ENCODE assay signal across 8 cellular contexts in genomic region chr12:57523706-57524614, GRCh38. TPM values are rescaled to one million over a fixed set of nuclear protein-coding genes. Genes with fewer than 3 reads are reported as not detected.
A peak's percentile ranks its signal among the peaks of the same experiment; 100 is the strongest.
DNase-seq lines count a peak whose midpoint lies in the region; FAIRE-seq and TF ChIP-seq lines count a peak whose summit lies in the region.

No MANE protein-coding gene starts in this region.

- BruUV-seq in A673 (replicated peaks; lab: Mats Ljungman, UMichigan) = no TSS peak

- peak overlapping the region; percentile 80 for H3K9ac ChIP-seq in mucosa of stomach (ENCODE audit: low read length)

- H3K27me3 ChIP-seq in A673 (replicated peaks; ENCODE audit: insufficient read depth, low read depth, low read length, poor library complexity) (no peaks in the 10 kb centered on the region), bronchial epithelial cell (ENCODE audit: control insufficient read depth, insufficient read depth, low read length) (no peaks in the 10 kb centered on the region), mucosa of stomach (ENCODE audit: control insufficient read depth, insufficient read depth, low read length) (no peaks in the 10 kb centered on the region)

- H3K27ac ChIP-seq in A673 (ENCODE audit: low read depth, low read length, poor library complexity, severe bottlenecking) = peak overlapping the region; percentile 85

- peak overlapping the region; percentile 88 to 97 (median 92) for H3K4me3 Mint-ChIP-seq in IgD-negative memory B cell

- no peak for FAIRE-seq in bronchial epithelial cell (lab: Jason Lieb, UNC)

- peaks cover 1% of the 10 kb centered on the region for H3K27me3 Mint-ChIP-seq in IgD-negative memory B cell

- H3K36me3 ChIP-seq in A673 (ENCODE audit: insufficient read depth, low read length, poor library complexity, severe bottlenecking) (peaks cover 58% of the 10 kb centered on the region), bronchial epithelial cell (ENCODE audit: control insufficient read depth, insufficient read depth, low read length) (peaks cover 39% of the 10 kb centered on the region), mucosa of stomach (ENCODE audit: control insufficient read depth, insufficient read depth, low read length) (peaks cover 28% of the 10 kb centered on the region)

- peak overlapping the region; percentile 75 for H3K4me3 ChIP-seq in A673 (ENCODE audit: low read depth, low read length, poor library complexity, severe bottlenecking)
- peak overlapping the region; percentile 77 for H3K4me3 ChIP-seq in bronchial epithelial cell (ENCODE audit: low read depth, low read length)
- peak overlapping the region; percentile 70 for H3K4me3 ChIP-seq in mucosa of stomach (ENCODE audit: low read length)

- CTCF ChIA-PET in A673 (lab: Charles Lee) = interaction anchor here (0.6 kb wide), 1 partner anchor 65 kb away, joined by 13 read pairs; the partner anchor contains the start of gene GLI1

- TF ChIP-seq CTCF in A673 (conservative IDR thresholded peaks at IDR 0.05; ENCODE audit: low read depth, low read length) (no peak), bronchial epithelial cell (IDR thresholded peaks at IDR 0.05; ENCODE audit: insufficient read depth, low read length, severe bottlenecking) (no peak)

- peaks cover 33% of the 10 kb centered on the region for H3K4me1 ChIP-seq in A673 (ENCODE audit: insufficient read depth, low read length, poor library complexity, severe bottlenecking)
- H3K4me1 ChIP-seq in mucosa of stomach (ENCODE audit: control insufficient read depth, insufficient read depth, low read length) = peaks cover 45% of the 10 kb centered on the region

- H3K9me3 Mint-ChIP-seq in IgD-negative memory B cell = no peaks in the 10 kb centered on the region

- no peaks in the 10 kb centered on the region for H3K36me3 Mint-ChIP-seq in IgD-negative memory B cell

- DNase-seq in A673 (ENCODE audit: low spot score) = no peak
- no peak for DNase-seq in bronchial epithelial cell (ENCODE audit: low read depth)
- DNase-seq in HT-29 (ENCODE audit: low spot score) = no peak
- no peak for DNase-seq in NOMO-1 treated with DMSO at 0.1 percent for 48 hours (lab: John Stamatoyannopoulos, UW; ENCODE audit: unreplicated experiment)
- DNase-seq in NCI-H446 (lab: John Stamatoyannopoulos, UW) = no peak
- no peak for DNase-seq in HuH-7 (ENCODE audit: low spot score)

- POLR2A ChIA-PET in A673 (lab: Charles Lee; ENCODE audit: low non-redundant PET) = interaction anchor here (0.6 kb wide), 1 partner anchor 13 kb away, joined by 5 read pairs; no protein-coding TSS in a partner anchor

- peaks cover 25 to 31% (median 29%) of the 10 kb centered on the region in 3 donors for H3K4me1 Mint-ChIP-seq in IgD-negative memory B cell

- intact Hi-C loops in A673 (cut with micrococcal nuclease; ENCODE audit: unreplicated experiment) = no loop called here

- H3K27ac Mint-ChIP-seq in IgD-negative memory B cell = peak overlapping the region; percentile 87 to 98 (median 98)

- no peaks in the 10 kb centered on the region for H3K9me3 ChIP-seq in A673 (ENCODE audit: low read depth, low read length, poor library complexity, severe bottlenecking)
- H3K9me3 ChIP-seq in mucosa of stomach (ENCODE audit: control insufficient read depth, low read length) = no peaks in the 10 kb centered on the region

RNA-seq across cellular contexts. Expression of gene MBD6, which starts 1.3 kb away (rescaled TPM):
- total RNA-seq in A673 (2021) = 140 and 150 TPM in 2 replicates
- 6.3 TPM for polyA plus RNA-seq in IgD-negative memory B cell
- 5.0 and 5.1 TPM in 2 replicates for total RNA-seq in bronchial epithelial cell
- 18.0 and 23.0 TPM in 2 replicates for total RNA-seq in HT-29 (2014; rRNA removed; shearing (Covaris generic))

RNA-seq across cellular contexts. Expression of gene DDIT3, which starts 3.6 kb away (rescaled TPM):
- total RNA-seq in A673 (2021) (61.9 and 65.6 TPM in 2 replicates), bronchial epithelial cell (213 and 231 TPM in 2 replicates)
- 32.2 TPM for polyA plus RNA-seq in IgD-negative memory B cell
- 26.9 and 39.0 TPM in 2 replicates for total RNA-seq in HT-29 (2014; rRNA removed; shearing (Covaris generic))

RNA-seq across cellular contexts. Expression of gene DCTN2, which starts 23.0 kb away (rescaled TPM):
- total RNA-seq in A673 (2021) (121 and 129 TPM in 2 replicates), bronchial epithelial cell (65.8 and 87.9 TPM in 2 replicates)
- polyA plus RNA-seq in IgD-negative memory B cell = 79.0 TPM
- total RNA-seq in HT-29 (2014; rRNA removed; shearing (Covaris generic)) = 58.6 and 62.3 TPM in 2 replicates

RNA-seq across cellular contexts. Expression of gene KIF5A, which starts 25.9 kb away (rescaled TPM):
- total RNA-seq in A673 (2021) (2.1 and 3.3 TPM in 2 replicates), bronchial epithelial cell (under 0.01 and 0.26 TPM in 2 replicates)
- polyA plus RNA-seq in IgD-negative memory B cell = not detected
- not detected in 2 replicates for total RNA-seq in HT-29 (2014; rRNA removed; shearing (Covaris generic))

RNA-seq across cellular contexts. Expression of gene MARS1, which starts 36.1 kb away (rescaled TPM):
- total RNA-seq in A673 (2021) (467 and 504 TPM in 2 replicates), bronchial epithelial cell (374 and 477 TPM in 2 replicates)
- polyA plus RNA-seq in IgD-negative memory B cell = 76.6 TPM
- total RNA-seq in HT-29 (2014; rRNA removed; shearing (Covaris generic)) = 174 and 202 TPM in 2 replicates
